In the genomic region with DNA sequence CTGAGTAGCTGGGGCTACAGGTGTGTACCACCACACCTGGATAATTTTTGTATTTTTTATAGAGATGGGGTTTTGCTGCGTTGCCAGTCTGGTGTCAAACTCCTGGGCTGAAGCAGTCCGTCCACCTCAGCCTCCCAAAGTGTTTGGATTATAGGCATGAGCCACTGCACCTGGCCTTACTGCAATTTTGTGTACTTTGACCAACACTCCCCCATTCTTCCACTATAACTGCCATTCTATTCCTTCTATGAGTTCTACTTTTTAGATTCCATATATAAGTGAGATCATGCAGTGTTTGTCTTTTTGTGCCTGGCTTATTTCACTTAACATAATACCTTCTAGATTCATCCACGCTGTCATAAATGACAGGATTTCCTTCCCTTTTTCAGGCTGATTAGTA, we compare ENCODE assay signal across 26 cellular contexts.
"Had no signal": no experiment of that assay in that cellular context is flagged by ENCODE, and none has a peak within 500 bp of the region (broad histone marks: within the 10 kb centered on the region; RNA-seq: fewer than 3 reads in every experiment).

No MANE protein-coding gene starts in this region.

- H3K27me3 ChIP-seq: stomach, suprapubic skin, testis, thyroid gland, tibial artery, tibial nerve, transverse colon, upper lobe of left lung, upper lobe of right lung, uterus, vagina had no signal

- H3K4me1 ChIP-seq: stomach, suprapubic skin, testis, thyroid gland, tibial artery, tibial nerve, upper lobe of left lung, upper lobe of right lung, uterus, vagina had no signal

- ATAC-seq: stimulated activated effector memory CD8-positive, alpha-beta T cell treated with anti-CD3 and anti-CD28 coated beads, Interleukin-12 subunit alpha, Interleukin-12 subunit beta, amount 100 ng/mL, for 72 hours; stimulated activated memory B cell treated with anti-CD40 and anti-IgM and Interleukin-4, amounts not matched to agents 10 μg/mL and 1 μg/mL and 100 μg/mL, for 72 hours; stimulated activated naive B cell treated with anti-CD40 and anti-IgM and Interleukin-4, amounts not matched to agents 10 μg/mL and 1 μg/mL and 100 μg/mL, for 72 hours; stimulated activated naive CD8-positive, alpha-beta T cell treated with anti-CD3 and anti-CD28 coated beads, Interleukin-15, amount 100 ng/mL, for 72 hours; stimulated activated naive CD8-positive, alpha-beta T cell treated with anti-CD3 and anti-CD28 coated beads, Interleukin-15, Interleukin-2, amounts not matched to agents 100 U/mL and 50 U/mL, for 24 hours; upper lobe of right lung had no signal

- H3K9me3 ChIP-seq: stomach, suprapubic skin, testis, thoracic aorta, thyroid gland, tibial artery, tibial nerve, transverse colon, upper lobe of left lung, upper lobe of right lung, uterus, vagina had no signal

- DNase-seq: stimulated activated CD4-positive, alpha-beta T cell treated with anti-CD3 and anti-CD28 coated beads, Interleukin-2, amount 100 ng/mL, for 48 hours; stimulated activated CD4-positive, alpha-beta T cell treated with anti-CD3 and anti-CD28 coated beads, Interleukin-4, amount 100 ng/mL, for 1 hour; stimulated activated CD4-positive, alpha-beta T cell treated with anti-CD3 and anti-CD28 coated beads, Interleukin-4, amount 100 ng/mL, for 24 hours; stimulated activated CD4-positive, alpha-beta T cell treated with anti-CD3 and anti-CD28 coated beads, Interleukin-4, amount 100 ng/mL, for 4 hours; stimulated activated CD8-positive, alpha-beta memory T cell treated with anti-CD3 and anti-CD28 coated beads, Interleukin-4, amount 100 ng/mL, for 48 hours; stimulated activated naive B cell treated with anti-CD40 and anti-IgM and Interleukin-4, amounts not matched to agents 10 μg/mL and 1 μg/mL and 100 μg/mL, for 72 hours; stimulated activated naive CD4-positive, alpha-beta T cell treated with Interleukin-2 at 50 U/mL for 16 hours; stimulated activated naive CD8-positive, alpha-beta T cell treated with anti-CD3 and anti-CD28 coated beads, Interleukin-15, amount 100 ng/mL, for 72 hours; stimulated activated naive CD8-positive, alpha-beta T cell treated with anti-CD3 and anti-CD28 coated beads, Interleukin-15, Interleukin-2, amounts not matched to agents 100 U/mL and 50 U/mL, for 24 hours; stomach; substantia nigra; testis; thyroid gland; tibial artery; transverse colon; trophoblast cell; upper lobe of left lung; upper lobe of right lung; uterus had no signal

- H3K27ac ChIP-seq: stomach, suprapubic skin, testis, thoracic aorta, thyroid gland, tibial artery, tibial nerve, transverse colon, upper lobe of left lung, upper lobe of right lung, uterus, vagina had no signal

- FAIRE-seq: urothelium cell line had no signal

- H3K36me3 ChIP-seq: stomach, suprapubic skin, thoracic aorta, thyroid gland, tibial artery, tibial nerve, transverse colon, upper lobe of left lung, upper lobe of right lung, uterus, vagina had no signal

- H3K4me3 ChIP-seq: stomach, suprapubic skin, testis, thoracic aorta, thyroid gland, tibial artery, tibial nerve, transverse colon, upper lobe of left lung, upper lobe of right lung, uterus, vagina had no signal
